In genomic region chr6:149927025-149927424, GRCh38 we compare ENCODE assay signal across 9 cellular contexts. TPM values are rescaled to one million over a fixed set of nuclear protein-coding genes. Genes with fewer than 3 reads are reported as not detected.
"Had no signal": no experiment of that assay in that cellular context is flagged by ENCODE, and none has a peak within 500 bp of the region (broad histone marks: within the 10 kb centered on the region; RNA-seq: fewer than 3 reads in every experiment).

No MANE protein-coding gene starts in this region.

RNA-seq across cellular contexts. Expression of gene RAET1G, which starts 4.1 kb away (rescaled TPM):
- total RNA-seq: cerebellum, dermis blood vessel endothelial cell, endodermal cell, epithelial cell of proximal tubule had no signal

RNA-seq across cellular contexts. Expression of gene RAET1E, which starts 29.1 kb away (rescaled TPM):
- total RNA-seq: cerebellum, chondrocyte, dermis blood vessel endothelial cell, endodermal cell, endothelial cell of umbilical vein, epithelial cell of proximal tubule, fibroblast of villous mesenchyme, glomerular endothelial cell had no signal

RNA-seq across cellular contexts. Expression of gene ULBP1, which starts 36.7 kb away (rescaled TPM):
- total RNA-seq: colonic mucosa had no signal
